ENCODE assay signal across 21 cellular contexts in the genomic region with DNA sequence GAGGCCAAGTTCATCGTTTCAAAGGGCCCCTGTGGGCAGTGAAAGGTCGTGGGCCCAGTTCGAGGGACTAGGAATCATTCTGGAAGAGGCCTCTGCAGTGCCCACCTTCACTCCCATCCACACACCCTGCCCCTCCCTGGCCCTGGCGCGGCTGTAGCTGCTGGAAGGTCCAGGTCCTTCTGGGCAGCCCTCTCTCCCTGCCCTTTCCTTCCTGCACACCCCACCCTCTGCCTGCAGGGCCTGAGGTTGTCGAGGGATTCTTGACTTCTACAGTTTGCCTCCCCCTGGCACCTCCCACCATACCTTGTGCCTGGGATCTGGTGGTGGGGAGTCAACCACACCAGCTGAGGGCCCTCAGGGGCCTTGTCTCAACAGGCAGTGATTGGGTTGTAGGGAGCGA. TPM values are rescaled to one million over a fixed set of nuclear protein-coding genes. Genes with fewer than 3 reads are reported as not detected.
DNase-seq lines count a peak whose midpoint lies in the region; ATAC-seq and TF ChIP-seq lines count a peak whose summit lies in the region.
"Had no signal": no experiment of that assay in that cellular context is flagged by ENCODE, and none has a peak within 500 bp of the region (broad histone marks: within the 10 kb centered on the region; RNA-seq: fewer than 3 reads in every experiment).

No MANE protein-coding gene starts in this region.

- no peak overlapping the region for H3K4me3 ChIP-seq in WERI-Rb-1 (ENCODE audit: low read depth, low read length)
- H3K4me3 ChIP-seq in lower lobe of right lung = no peak overlapping the region
- H3K4me3 ChIP-seq: GM12878, HAP-1 had no signal

- intact Hi-C loops in CD14-positive monocyte (cut with micrococcal nuclease) (no loop called here), lower lobe of right lung (cut with DNase I) (no loop called here), MCF 10A (cut with micrococcal nuclease) (no loop called here)

- no peaks in the 10 kb centered on the region for H3K36me3 ChIP-seq in WERI-Rb-1
- no peaks in the 10 kb centered on the region for H3K36me3 ChIP-seq in lower lobe of right lung
- H3K36me3 ChIP-seq: HAP-1 had no signal

- no peaks in the 10 kb centered on the region for H3K4me1 Mint-ChIP-seq in CD14-positive monocyte
- H3K4me1 Mint-ChIP-seq in MCF 10A (ENCODE audit: insufficient read depth, unreplicated experiment) = peaks cover 6% of the 10 kb centered on the region
- H3K4me1 Mint-ChIP-seq in natural killer cell treated with Interleukin-12 subunit alpha and Interleukin-12 subunit beta and Interleukin-15 and Interleukin-18, amount 100 ng/mL, for 72 hours (ENCODE audit: low read depth in 2 of 2) = peaks cover 0 to 4% of the 10 kb centered on the region in 2 donors

- no peaks in the 10 kb centered on the region for H3K9me3 ChIP-seq in WERI-Rb-1 (ENCODE audit: severe bottlenecking)
- no peaks in the 10 kb centered on the region for H3K9me3 ChIP-seq in lower lobe of right lung
- H3K9me3 ChIP-seq: HAP-1 had no signal

- H3K27ac Mint-ChIP-seq in CD14-positive monocyte (no peak overlapping the region), MCF 10A (ENCODE audit: low read depth, unreplicated experiment) (no peak overlapping the region)
- H3K27ac Mint-ChIP-seq in natural killer cell treated with Interleukin-12 subunit alpha and Interleukin-12 subunit beta and Interleukin-15 and Interleukin-18, amount 100 ng/mL, for 72 hours = no peak overlapping the region

- BruUV-seq in MCF 10A (replicated peaks; lab: Mats Ljungman, UMichigan) = no TSS peak

- H3K4me3 Mint-ChIP-seq in CD14-positive monocyte (peak overlapping the region in 1 of 2 donors; percentile 15), MCF 10A (ENCODE audit: unreplicated experiment) (no peak overlapping the region)
- H3K4me3 Mint-ChIP-seq in natural killer cell treated with Interleukin-12 subunit alpha and Interleukin-12 subunit beta and Interleukin-15 and Interleukin-18, amount 100 ng/mL, for 72 hours = no peak overlapping the region

- peaks cover 19 to 37% (median 29%) of the 10 kb centered on the region in 3 donors for H3K27me3 Mint-ChIP-seq in CD14-positive monocyte (ENCODE audit: low read depth in 3 of 3)
- H3K27me3 Mint-ChIP-seq in MCF 10A (ENCODE audit: insufficient read depth, unreplicated experiment) = peaks cover 78% of the 10 kb centered on the region
- peaks cover 13 to 24% of the 10 kb centered on the region in 2 donors for H3K27me3 Mint-ChIP-seq in natural killer cell treated with Interleukin-12 subunit alpha and Interleukin-12 subunit beta and Interleukin-15 and Interleukin-18, amount 100 ng/mL, for 72 hours

- POLR2A ChIA-PET in MCF 10A (lab: Yijun Ruan, JAX) = no interaction called here

- DNase-seq in DMS79 treated with DMSO at 0.1 percent for 48 hours (lab: John Stamatoyannopoulos, UW) (peak; percentile 34), DMS79 (lab: John Stamatoyannopoulos, UW) (no peak), CD14-positive monocyte (ENCODE audit: low spot score) (peak; percentile 36), WERI-Rb-1 (no peak), lower lobe of right lung (peak; percentile 31), MCF 10A (ENCODE audit: unreplicated experiment) (no peak), Ammon's horn (ENCODE audit: low spot score) (no peak)
- DNase-seq in natural killer cell treated with Interleukin-12 subunit alpha and Interleukin-12 subunit beta and Interleukin-15 and Interleukin-18, amount 100 ng/mL, for 72 hours (ENCODE audit: low spot score) = no peak
- DNase-seq: KG1; NCI-H1105; NCI-H1694; NCI-H2081; NK-92 treated with Interleukin-12 subunit alpha and Interleukin-12 subunit beta, amount 100 ng/mL, for 24 hours had no signal

- TF ChIP-seq CTCF in CD14-positive monocyte (IDR thresholded peaks at IDR 0.05) (no peak), WERI-Rb-1 (IDR thresholded peaks at IDR 0.05; ENCODE audit: low read depth, low read length) (no peak), lower lobe of right lung (IDR thresholded peaks at IDR 0.05) (no peak), MCF 10A (IDR thresholded peaks at IDR 0.05; ENCODE audit: unreplicated experiment) (no peak)

- peaks cover 0 to 2% (median 0%) of the 10 kb centered on the region in 7 donors for H3K9me3 Mint-ChIP-seq in CD14-positive monocyte
- no peaks in the 10 kb centered on the region for H3K9me3 Mint-ChIP-seq in MCF 10A (ENCODE audit: unreplicated experiment)
- H3K9me3 Mint-ChIP-seq in natural killer cell treated with Interleukin-12 subunit alpha and Interleukin-12 subunit beta and Interleukin-15 and Interleukin-18, amount 100 ng/mL, for 72 hours = no peaks in the 10 kb centered on the region

- H3K27me3 ChIP-seq in WERI-Rb-1 (ENCODE audit: insufficient read depth, low read depth, severe bottlenecking) (no peaks in the 10 kb centered on the region), lower lobe of right lung (ENCODE audit: low read depth) (peaks cover 59% of the 10 kb centered on the region)

- peak overlapping the region; percentile 95 for H3K27ac ChIP-seq in WERI-Rb-1
- no peak overlapping the region for H3K27ac ChIP-seq in lower lobe of right lung
- H3K27ac ChIP-seq: 22Rv1, C4-2B, HL-60 had no signal

- H3K4me1 ChIP-seq in lower lobe of right lung = no peaks in the 10 kb centered on the region
- H3K4me1 ChIP-seq: HAP-1 had no signal

- no peaks in the 10 kb centered on the region for H3K36me3 Mint-ChIP-seq in CD14-positive monocyte
- peaks cover 7% of the 10 kb centered on the region for H3K36me3 Mint-ChIP-seq in MCF 10A (ENCODE audit: insufficient read depth, unreplicated experiment)
- no peaks in the 10 kb centered on the region for H3K36me3 Mint-ChIP-seq in natural killer cell treated with Interleukin-12 subunit alpha and Interleukin-12 subunit beta and Interleukin-15 and Interleukin-18, amount 100 ng/mL, for 72 hours

- no peak for ATAC-seq in lower lobe of right lung
- no peak for ATAC-seq in natural killer cell treated with Interleukin-12 subunit alpha and Interleukin-12 subunit beta and Interleukin-15 and Interleukin-18, amount 100 ng/mL, for 72 hours
- ATAC-seq: GM12878, SK-N-SH treated with all-trans-retinoic acid at 6 μM for 48 hours had no signal

- CTCF ChIA-PET in MCF 10A (lab: Yijun Ruan, JAX) = no interaction called here

RNA-seq across cellular contexts. Expression of a gene that starts 4.5 kb away (rescaled TPM):
- not detected for polyA plus RNA-seq in CD14-positive monocyte
- total RNA-seq in lower lobe of right lung (not detected), MCF 10A (2022) (not detected in 2 replicates)
- total RNA-seq in natural killer cell treated with Interleukin-12 subunit alpha and Interleukin-12 subunit beta and Interleukin-15 and Interleukin-18, amount 100 ng/mL, for 72 hours = not detected
- total RNA-seq: GM12878, NCI-H460 had no signal

RNA-seq across cellular contexts. Expression of a gene that starts 52.3 kb away (rescaled TPM):
- polyA plus RNA-seq in CD14-positive monocyte = not detected
- total RNA-seq in lower lobe of right lung (not detected), MCF 10A (2022) (not detected in 2 replicates)
- not detected for total RNA-seq in natural killer cell treated with Interleukin-12 subunit alpha and Interleukin-12 subunit beta and Interleukin-15 and Interleukin-18, amount 100 ng/mL, for 72 hours
- total RNA-seq: GM12878, HT-29, NCI-H460 had no signal
- polyA plus RNA-seq: GM12878 had no signal

Comparison
In these comparisons a context has a peak if more than half of its experiments do, and no peak if none do; other contexts are left out.
1. DNase-seq: peak in DMS79 treated with DMSO at 0.1 percent for 48 hours (single experiment), CD14-positive monocyte (single experiment) and lower lobe of right lung (single experiment); none in DMS79 (single experiment), WERI-Rb-1 (single experiment), MCF 10A (single experiment), Ammon's horn (single experiment) and natural killer cell treated with Interleukin-12 subunit alpha and Interleukin-12 subunit beta and Interleukin-15 and Interleukin-18, amount 100 ng/mL, for 72 hours (single experiment).